ENCODE assay signal across 9 cellular contexts in the genomic region with DNA sequence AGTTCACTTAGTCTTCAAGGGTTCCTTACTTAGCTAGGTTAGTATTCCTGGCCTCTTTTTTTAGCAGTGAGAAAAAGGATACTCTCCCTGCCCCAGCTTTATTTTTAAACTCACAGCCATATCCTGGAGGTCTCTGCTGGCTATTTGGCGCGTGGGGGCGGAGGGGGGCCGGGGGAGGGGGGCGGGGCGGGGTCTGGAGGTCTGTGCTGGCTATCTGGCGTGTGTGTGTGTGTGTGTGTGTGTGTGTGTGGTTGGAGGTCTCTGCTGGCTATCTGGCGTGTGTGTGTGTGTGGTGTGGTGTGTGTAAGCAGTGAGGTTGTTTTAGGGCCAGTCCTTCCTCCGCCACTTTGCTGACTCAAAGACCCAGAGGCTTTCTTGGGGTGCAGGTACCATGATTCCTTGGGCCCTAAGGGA. TPM values are rescaled to one million over a fixed set of nuclear protein-coding genes. Genes with fewer than 3 reads are reported as not detected.
DNase-seq lines count a peak whose midpoint lies in the region; ATAC-seq and TF ChIP-seq lines count a peak whose summit lies in the region.
"Had no signal": no experiment of that assay in that cellular context is flagged by ENCODE, and none has a peak within 500 bp of the region (broad histone marks: within the 10 kb centered on the region; RNA-seq: fewer than 3 reads in every experiment).

No MANE protein-coding gene starts in this region.

- intact Hi-C loops in Right ventricle myocardium superior (cut with DNase I) = no loop called here

- H3K27ac ChIP-seq in WERI-Rb-1 (peak overlapping the region; percentile 72), rectal smooth muscle tissue (ENCODE audit: low read depth, low read length) (no peak overlapping the region)
- H3K27ac ChIP-seq: PC-9 had no signal

- ATAC-seq in GM21723 (IDR thresholded peaks at IDR 0.05; ENCODE audit: unreplicated experiment) (peak; percentile 11), Right ventricle myocardium superior (ENCODE audit: poor library complexity) (peak; percentile 54), GM18520 (IDR thresholded peaks at IDR 0.05; ENCODE audit: unreplicated experiment) (no peak), GM18519 (IDR thresholded peaks at IDR 0.05; ENCODE audit: low FRiP score, unreplicated experiment) (no peak)

- no peaks in the 10 kb centered on the region for H3K36me3 ChIP-seq in WERI-Rb-1
- H3K36me3 ChIP-seq in rectal smooth muscle tissue (ENCODE audit: control insufficient read depth, insufficient read depth, low read length) = no peaks in the 10 kb centered on the region

- no peaks in the 10 kb centered on the region for H3K27me3 ChIP-seq in WERI-Rb-1 (ENCODE audit: insufficient read depth, low read depth, severe bottlenecking)
- H3K27me3 ChIP-seq in rectal smooth muscle tissue (ENCODE audit: control insufficient read depth, insufficient read depth, low read length) = no peaks in the 10 kb centered on the region

- H3K4me1 ChIP-seq in rectal smooth muscle tissue (ENCODE audit: control insufficient read depth, insufficient read depth, low read length) = no peaks in the 10 kb centered on the region

- peak; percentile 42 for DNase-seq in WERI-Rb-1
- no peak for DNase-seq in Right ventricle myocardium superior
- DNase-seq in KG1 (lab: John Stamatoyannopoulos, UW) = no peak
- no peak for DNase-seq in NOMO-1 treated with DMSO at 0.1 percent for 48 hours (lab: John Stamatoyannopoulos, UW; ENCODE audit: unreplicated experiment)
- DNase-seq: PC-9 had no signal

- H3K4me3 ChIP-seq in WERI-Rb-1 (ENCODE audit: low read depth, low read length) = peak overlapping the region; percentile 50
- peak overlapping the region; percentile 66 for H3K4me3 ChIP-seq in rectal smooth muscle tissue (ENCODE audit: low read length)
- H3K4me3 ChIP-seq: PC-9 had no signal

- H3K9me3 ChIP-seq in WERI-Rb-1 (ENCODE audit: severe bottlenecking) = no peaks in the 10 kb centered on the region

- TF ChIP-seq CTCF in WERI-Rb-1 (IDR thresholded peaks at IDR 0.05; ENCODE audit: low read depth, low read length) = no peak

- H3K9ac ChIP-seq in rectal smooth muscle tissue (ENCODE audit: low read length) = no peak overlapping the region

RNA-seq across cellular contexts. Expression of gene PLAAT1, which starts 0.6 kb away (rescaled TPM):
- 4.5 TPM for total RNA-seq in Right ventricle myocardium superior
- total RNA-seq: PC-9 had no signal

Comparison
In these comparisons a context has a peak if more than half of its experiments do, and no peak if none do; other contexts are left out.
1. ATAC-seq: peak in GM21723 (single experiment) and Right ventricle myocardium superior (single experiment); none in GM18520 (single experiment) and GM18519 (single experiment).